In genomic region chr11:83115992-83116641, GRCh38 we compare ENCODE assay signal across 13 cellular contexts. TPM values are rescaled to one million over a fixed set of nuclear protein-coding genes. Genes with fewer than 3 reads are reported as not detected.
DNase-seq lines count a peak whose midpoint lies in the region; ATAC-seq and TF ChIP-seq lines count a peak whose summit lies in the region.
"Had no signal": no experiment of that assay in that cellular context is flagged by ENCODE, and none has a peak within 500 bp of the region (broad histone marks: within the 10 kb centered on the region; RNA-seq: fewer than 3 reads in every experiment).

No MANE protein-coding gene starts in this region.

- H3K4me3 Mint-ChIP-seq in activated T-cell treated with anti-CD3 and anti-CD28 coated beads, Interleukin-2, amount 50 U/mL, for 4 hours: peak overlapping the region; percentile 65
- H3K4me3 Mint-ChIP-seq in activated B cell treated with CpG ODN at 0.5 μM for 24 hours (peak overlapping the region; percentile 93), immature natural killer cell (peak overlapping the region; percentile 63 to 97 (median 94))
- H3K4me3 Mint-ChIP-seq in stimulated activated memory B cell treated with anti-CD40 and anti-IgM and Interleukin-4, amounts not matched to agents 10 μg/mL and 1 μg/mL and 100 μg/mL, for 72 hours: peak overlapping the region; percentile 41

- no peaks in the 10 kb centered on the region for H3K27me3 ChIP-seq in foreskin keratinocyte

- POLR2A ChIA-PET in activated B cell treated with CpG ODN at 0.5 μM for 24 hours (lab: Charles Lee): interaction anchor here (0.7 to 2.7 kb wide), 5 partner anchors 8 to 58 kb away, joined by 3 to 22 read pairs (median 9); partner anchors contain the start of gene PCF11

- no peak for DNase-seq in activated T-cell treated with anti-CD3 and anti-CD28 coated beads, Interleukin-2, amount 50 U/mL, for 4 hours
- no peak for DNase-seq in activated T-cell treated with anti-CD3 and anti-CD28 coated beads, Interleukin-2, amount 50 U/mL, for 48 hours
- no peak for DNase-seq in activated B cell treated with CpG ODN at 0.5 μM for 24 hours
- DNase-seq in immature natural killer cell: no peak
- DNase-seq in foreskin keratinocyte: no peak
- DNase-seq in NCI-H446 (lab: John Stamatoyannopoulos, UW): no peak
- no peak for DNase-seq in HUDEP-2 (lab: John Stamatoyannopoulos, UW; ENCODE audit: unreplicated experiment in 76 of 76)
- DNase-seq: cortex of kidney, NCI-H526, posterior cingulate gyrus, T-helper 9 cell had no signal

- CTCF ChIA-PET in activated B cell treated with CpG ODN at 0.5 μM for 24 hours (lab: Charles Lee): no interaction called here

- H3K9me3 Mint-ChIP-seq in activated T-cell treated with anti-CD3 and anti-CD28 coated beads, Interleukin-2, amount 50 U/mL, for 4 hours: no peaks in the 10 kb centered on the region
- H3K9me3 Mint-ChIP-seq in activated B cell treated with CpG ODN at 0.5 μM for 24 hours: no peaks in the 10 kb centered on the region
- no peaks in the 10 kb centered on the region for H3K9me3 Mint-ChIP-seq in immature natural killer cell
- H3K9me3 Mint-ChIP-seq in stimulated activated memory B cell treated with anti-CD40 and anti-IgM and Interleukin-4, amounts not matched to agents 10 μg/mL and 1 μg/mL and 100 μg/mL, for 72 hours: no peaks in the 10 kb centered on the region

- no peaks in the 10 kb centered on the region for H3K4me1 ChIP-seq in foreskin keratinocyte

- no peak overlapping the region for H3K27ac ChIP-seq in foreskin keratinocyte
- H3K27ac ChIP-seq: RWPE1 had no signal

- H3K4me1 Mint-ChIP-seq in activated T-cell treated with anti-CD3 and anti-CD28 coated beads, Interleukin-2, amount 50 U/mL, for 4 hours (ENCODE audit: low read depth): peaks cover 51% of the 10 kb centered on the region
- peaks cover 37% of the 10 kb centered on the region for H3K4me1 Mint-ChIP-seq in activated B cell treated with CpG ODN at 0.5 μM for 24 hours
- peaks cover 39 to 52% of the 10 kb centered on the region in 2 donors for H3K4me1 Mint-ChIP-seq in immature natural killer cell
- peaks cover 28% of the 10 kb centered on the region for H3K4me1 Mint-ChIP-seq in stimulated activated memory B cell treated with anti-CD40 and anti-IgM and Interleukin-4, amounts not matched to agents 10 μg/mL and 1 μg/mL and 100 μg/mL, for 72 hours

- H3K27ac Mint-ChIP-seq in activated B cell treated with CpG ODN at 0.5 μM for 24 hours: no peak overlapping the region
- H3K27ac Mint-ChIP-seq in immature natural killer cell: peak overlapping the region; percentile 14 to 96 (median 70)
- H3K27ac Mint-ChIP-seq in stimulated activated memory B cell treated with anti-CD40 and anti-IgM and Interleukin-4, amounts not matched to agents 10 μg/mL and 1 μg/mL and 100 μg/mL, for 72 hours: peak overlapping the region; percentile 94

- ATAC-seq in activated T-cell treated with anti-CD3 and anti-CD28 coated beads, Interleukin-2, amount 50 U/mL, for 4 hours: no peak
- ATAC-seq in activated B cell treated with CpG ODN at 0.5 μM for 24 hours (ENCODE audit: low read depth) (no peak), foreskin keratinocyte (no peak)
- ATAC-seq in stimulated activated memory B cell treated with anti-CD40 and anti-IgM and Interleukin-4, amounts not matched to agents 10 μg/mL and 1 μg/mL and 100 μg/mL, for 72 hours: no peak

- H3K27me3 Mint-ChIP-seq in activated T-cell treated with anti-CD3 and anti-CD28 coated beads, Interleukin-2, amount 50 U/mL, for 4 hours (ENCODE audit: low read depth): no peaks in the 10 kb centered on the region
- H3K27me3 Mint-ChIP-seq in activated B cell treated with CpG ODN at 0.5 μM for 24 hours (no peaks in the 10 kb centered on the region), immature natural killer cell (ENCODE audit: low read depth in 3 of 3) (peaks cover 0 to 8% (median 3%) of the 10 kb centered on the region in 3 donors)
- no peaks in the 10 kb centered on the region for H3K27me3 Mint-ChIP-seq in stimulated activated memory B cell treated with anti-CD40 and anti-IgM and Interleukin-4, amounts not matched to agents 10 μg/mL and 1 μg/mL and 100 μg/mL, for 72 hours

- H3K36me3 Mint-ChIP-seq in activated T-cell treated with anti-CD3 and anti-CD28 coated beads, Interleukin-2, amount 50 U/mL, for 4 hours (ENCODE audit: insufficient read depth): peaks cover 5% of the 10 kb centered on the region
- H3K36me3 Mint-ChIP-seq in activated B cell treated with CpG ODN at 0.5 μM for 24 hours (ENCODE audit: low read depth): peaks cover 2% of the 10 kb centered on the region
- peaks cover 0 to 8% (median 2%) of the 10 kb centered on the region in 3 donors for H3K36me3 Mint-ChIP-seq in immature natural killer cell
- H3K36me3 Mint-ChIP-seq in stimulated activated memory B cell treated with anti-CD40 and anti-IgM and Interleukin-4, amounts not matched to agents 10 μg/mL and 1 μg/mL and 100 μg/mL, for 72 hours: peaks cover 8% of the 10 kb centered on the region

- intact Hi-C loops in activated B cell treated with CpG ODN at 0.5 μM for 24 hours (cut with micrococcal nuclease): loop anchor here (2.0 kb wide), 1 partner anchor 43 kb away; no protein-coding TSS in a partner anchor

- TF ChIP-seq CTCF in activated B cell treated with CpG ODN at 0.5 μM for 24 hours (IDR thresholded peaks at IDR 0.05) (no peak), foreskin keratinocyte (conservative IDR thresholded peaks at IDR 0.05) (no peak)

RNA-seq across cellular contexts. Expression of gene PCF11, which starts 40.8 kb away (rescaled TPM):
- 10 to 100 TPM; 55.6 to 68.5 (median 64.8) TPM for total RNA-seq in activated T-cell treated with anti-CD3 and anti-CD28 coated beads, Interleukin-2, amount 50 U/mL, for 4 hours
- total RNA-seq in activated B cell treated with CpG ODN at 0.5 μM for 24 hours (105 and 123 TPM in 2 replicates), foreskin keratinocyte (22.5 and 25.5 TPM in 2 replicates)
- polyA plus RNA-seq in immature natural killer cell (10 to 100 TPM; 10.2 to 36.5 (median 11.4) TPM), foreskin keratinocyte (6.7 and 8.2 TPM in 2 replicates)

RNA-seq across cellular contexts. Expression of gene RAB30, which starts 44.4 kb away (rescaled TPM):
- 10 to 100 TPM; 10.5 to 12.4 (median 11.3) TPM for total RNA-seq in activated T-cell treated with anti-CD3 and anti-CD28 coated beads, Interleukin-2, amount 50 U/mL, for 4 hours
- 160 and 173 TPM in 2 replicates for total RNA-seq in activated B cell treated with CpG ODN at 0.5 μM for 24 hours
- 1 to 10 TPM; 2.2 to 6.5 (median 6.0) TPM for polyA plus RNA-seq in immature natural killer cell
- total RNA-seq in foreskin keratinocyte: 3.5 and 4.7 TPM in 2 replicates
- 1.1 and 1.8 TPM in 2 replicates for polyA plus RNA-seq in foreskin keratinocyte

Comparison
In these comparisons a context has a peak if more than half of its experiments do, and no peak if none do; other contexts are left out.
1. H3K4me3 Mint-ChIP-seq: peak in every context shown above with its lines; median percentile 94 in immature natural killer cell; 93 in activated B cell treated with CpG ODN at 0.5 μM for 24 hours; 65 in activated T-cell treated with anti-CD3 and anti-CD28 coated beads, Interleukin-2, amount 50 U/mL, for 4 hours; 41 in stimulated activated memory B cell treated with anti-CD40 and anti-IgM and Interleukin-4, amounts not matched to agents 10 μg/mL and 1 μg/mL and 100 μg/mL, for 72 hours.
2. RNA of gene RAB30, which starts 44.4 kb away (total RNA-seq): 160 to 173 TPM in activated B cell treated with CpG ODN at 0.5 μM for 24 hours; 10.5 to 12.4 TPM in activated T-cell treated with anti-CD3 and anti-CD28 coated beads, Interleukin-2, amount 50 U/mL, for 4 hours and 3.5 to 4.7 TPM in foreskin keratinocyte; every median in the first group is over 10 times any median in the second.